ENCODE assay signal across 10 cellular contexts in genomic region chr11:46236918-46237247, GRCh38. TPM values are rescaled to one million over a fixed set of nuclear protein-coding genes. Genes with fewer than 3 reads are reported as not detected.
DNase-seq lines count a peak whose midpoint lies in the region; ATAC-seq and TF ChIP-seq lines count a peak whose summit lies in the region.
"Had no signal": no experiment of that assay in that cellular context is flagged by ENCODE, and none has a peak within 500 bp of the region (broad histone marks: within the 10 kb centered on the region; RNA-seq: fewer than 3 reads in every experiment).

No MANE protein-coding gene starts in this region.

- no peak for DNase-seq in SK-N-SH
- DNase-seq in WTC11 (ENCODE audit: low spot score) = no peak
- DNase-seq in fibroblast of villous mesenchyme (ENCODE audit: low read depth) = no peak
- DNase-seq in KBM-7 = no peak
- no peak for DNase-seq in RKO (ENCODE audit: low spot score)

- peaks cover 53% of the 10 kb centered on the region for H3K27me3 Mint-ChIP-seq in WTC11 (ENCODE audit: low read depth)

- TF ChIP-seq EP300 in SK-N-SH (IDR thresholded peaks at IDR 0.05; ENCODE audit: borderline replicate concordance in 1 of 2, low read depth in 1 of 2, low read length in 1 of 2) = no peak

- in situ Hi-C loops in KBM-7 (cut with MboI; ENCODE audit: low pct_unique_long_range_greater_than_20kb, low sequenced_read_pairs) = no loop called here

- ATAC-seq in SK-N-SH treated with all-trans-retinoic acid at 6 μM for 48 hours (no peak; the same call in 2 of the 3 replicates), WTC11 (no peak), GM19351 (IDR thresholded peaks at IDR 0.05; ENCODE audit: unreplicated experiment) (no peak)

- H3K4me1 ChIP-seq in SK-N-SH (ENCODE audit: control insufficient read depth in 1 of 2, insufficient read depth in 2 of 2, low read depth in 1 of 2, low read length in 1 of 2) (peaks cover 13 to 25% of the 10 kb centered on the region in 2 experiments; a peak in 2 of 4 replicates), skeletal muscle satellite cell (ENCODE audit: control insufficient read depth, insufficient read depth, low read length) (peaks cover 35% of the 10 kb centered on the region)

- TF ChIP-seq CTCF in SK-N-SH (IDR thresholded peaks at IDR 0.05) (no peak), WTC11 (IDR thresholded peaks at IDR 0.05) (no peak), fibroblast of villous mesenchyme (IDR thresholded peaks at IDR 0.05; ENCODE audit: insufficient read depth, low read depth, low read length) (no peak)

- POLR2A ChIA-PET in SK-N-SH (lab: Yijun Ruan, JAX) = no interaction called here
- POLR2A ChIA-PET in WTC11 (lab: Charles Lee) = interaction anchor here (4.3 kb wide), 1 partner anchor 59 kb away, joined by 43 read pairs; no protein-coding TSS in a partner anchor

- peak overlapping the region in 1 of 2 experiments; percentile 81; a peak in 2 of 4 replicates for H3K27ac ChIP-seq in SK-N-SH (ENCODE audit: low read depth in 2 of 2, low read length in 1 of 2)
- H3K27ac ChIP-seq: 22Rv1 had no signal

- no peaks in the 10 kb centered on the region for H4K20me1 ChIP-seq in SK-N-SH (ENCODE audit: insufficient read depth)

- 42% methylated on average over 5 of the region's 5 CpGs for WGBS in SK-N-SH (ENCODE audit: low lambda C conversion rate)

- H3K9me2 ChIP-seq in SK-N-SH = no peaks in the 10 kb centered on the region

- H3K79me2 ChIP-seq in SK-N-SH (ENCODE audit: insufficient read depth) = no peaks in the 10 kb centered on the region; the same call in 1 of the 2 replicates

- peaks cover 14% of the 10 kb centered on the region for H3K9me3 Mint-ChIP-seq in WTC11

- no peaks in the 10 kb centered on the region for H3K36me3 ChIP-seq in SK-N-SH (replicated peaks in 1 of 2; ENCODE audit: control insufficient read depth in 1 of 2, insufficient read depth in 2 of 2, low read length in 1 of 2)
- no peaks in the 10 kb centered on the region for H3K36me3 ChIP-seq in skeletal muscle satellite cell (ENCODE audit: insufficient read depth, low read length)

- H3K4me3 ChIP-seq in SK-N-SH (ENCODE audit: low read depth in 2 of 2, low read length in 1 of 2) (no peak overlapping the region), fibroblast of villous mesenchyme (ENCODE audit: low read depth, low read length) (peak overlapping the region; percentile 52), skeletal muscle satellite cell (ENCODE audit: low read length) (peak overlapping the region; percentile 73)

- H2AFZ ChIP-seq in SK-N-SH (ENCODE audit: low read depth) = peak overlapping the region; percentile 77

- peaks cover 8% of the 10 kb centered on the region for H3K36me3 Mint-ChIP-seq in WTC11

- peaks cover 17% of the 10 kb centered on the region for H3F3A ChIP-seq in SK-N-SH (replicated peaks; ENCODE audit: insufficient read depth)

- H3K9ac ChIP-seq in SK-N-SH (no peak overlapping the region; the same call in 1 of the 2 replicates), skeletal muscle satellite cell (ENCODE audit: low read depth, low read length) (peak overlapping the region; percentile 10)

- CTCF ChIA-PET in SK-N-SH (lab: Yijun Ruan, JAX) = interaction anchor here (1.1 to 13.2 kb wide), 2 partner anchors 74 to 146 kb away, joined by 3 to 459 read pairs; no protein-coding TSS in a partner anchor
- CTCF ChIA-PET in WTC11 (lab: Charles Lee) = interaction anchor here (0.6 to 5.7 kb wide), 10 partner anchors 41 to 373 kb away, joined by 3 to 119 read pairs (median 28); partner anchors contain the start of genes CHRM4, CREB3L1 and DGKZ

- H3K9me3 ChIP-seq in SK-N-SH (no peaks in the 10 kb centered on the region), skeletal muscle satellite cell (replicated peaks; ENCODE audit: low read length) (no peaks in the 10 kb centered on the region)

- H3K4me1 Mint-ChIP-seq in WTC11 = peaks cover 34% of the 10 kb centered on the region

- peak overlapping the region; percentile 78 for H3K4me3 Mint-ChIP-seq in WTC11

- no peak for TF ChIP-seq RAD21 in SK-N-SH (IDR thresholded peaks at IDR 0.05; ENCODE audit: low read length)

- H3K4me2 ChIP-seq in SK-N-SH (peak overlapping the region; percentile 88), skeletal muscle satellite cell (ENCODE audit: low read length) (peak overlapping the region; percentile 88)

- H3K27me3 ChIP-seq in SK-N-SH (ENCODE audit: insufficient read depth) (no peaks in the 10 kb centered on the region), skeletal muscle satellite cell (ENCODE audit: control insufficient read depth, insufficient read depth, low read length) (peaks cover 2% of the 10 kb centered on the region)

- H3K27ac Mint-ChIP-seq in WTC11 = no peak overlapping the region

TF ChIP-seq in SK-N-SH, 30 proteins besides CTCF, POLR2A, EP300 and RAD21:
- TF ChIP-seq ELF1 (IDR thresholded peaks at IDR 0.05) = no peak
- no peak for TF ChIP-seq FOSL2 (IDR thresholded peaks at IDR 0.05; ENCODE audit: borderline replicate concordance, low read depth)
- no peak for TF ChIP-seq RCOR1 (IDR thresholded peaks at IDR 0.05; ENCODE audit: low read length)
- TF ChIP-seq PBX3 (IDR thresholded peaks at IDR 0.05) = no peak
- no peak for TF ChIP-seq FOXJ3 (CRISPR knock-in tag; IDR thresholded peaks at IDR 0.05)
TF ChIP-seq in SK-N-SH: peak in this region for 0.

TF ChIP-seq in SK-N-SH treated with all-trans-retinoic acid at 6 μM for 48 hours, 23 proteins besides CTCF, POLR2A, EP300 and RAD21 (continues in another document):
- TF ChIP-seq ISL1 (CRISPR knock-in tag; IDR thresholded peaks at IDR 0.05) (no peak), OSR1 (CRISPR knock-in tag; IDR thresholded peaks at IDR 0.05) (no peak), ZNF8 (CRISPR knock-in tag; IDR thresholded peaks at IDR 0.05) (no peak), ESRRG (CRISPR knock-in tag; IDR thresholded peaks at IDR 0.05) (no peak), ZNF565 (CRISPR knock-in tag; conservative IDR thresholded peaks at IDR 0.05; ENCODE audit: low read depth) (no peak), ARNTL (CRISPR knock-in tag; IDR thresholded peaks at IDR 0.05; ENCODE audit: borderline replicate concordance, low read depth) (no peak), TOX (CRISPR knock-in tag; IDR thresholded peaks at IDR 0.05; ENCODE audit: borderline replicate concordance) (no peak)

TF ChIP-seq in WTC11, 78 proteins besides CTCF, POLR2A, EP300 and RAD21 (continues in another document):
- TF ChIP-seq, protein P1, sequence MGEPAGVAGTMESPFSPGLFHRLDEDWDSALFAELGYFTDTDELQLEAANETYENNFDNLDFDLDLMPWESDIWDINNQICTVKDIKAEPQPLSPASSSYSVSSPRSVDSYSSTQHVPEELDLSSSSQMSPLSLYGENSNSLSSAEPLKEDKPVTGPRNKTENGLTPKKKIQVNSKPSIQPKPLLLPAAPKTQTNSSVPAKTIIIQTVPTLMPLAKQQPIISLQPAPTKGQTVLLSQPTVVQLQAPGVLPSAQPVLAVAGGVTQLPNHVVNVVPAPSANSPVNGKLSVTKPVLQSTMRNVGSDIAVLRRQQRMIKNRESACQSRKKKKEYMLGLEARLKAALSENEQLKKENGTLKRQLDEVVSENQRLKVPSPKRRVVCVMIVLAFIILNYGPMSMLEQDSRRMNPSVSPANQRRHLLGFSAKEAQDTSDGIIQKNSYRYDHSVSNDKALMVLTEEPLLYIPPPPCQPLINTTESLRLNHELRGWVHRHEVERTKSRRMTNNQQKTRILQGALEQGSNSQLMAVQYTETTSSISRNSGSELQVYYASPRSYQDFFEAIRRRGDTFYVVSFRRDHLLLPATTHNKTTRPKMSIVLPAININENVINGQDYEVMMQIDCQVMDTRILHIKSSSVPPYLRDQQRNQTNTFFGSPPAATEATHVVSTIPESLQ (CRISPR knock-in tag; IDR thresholded peaks at IDR 0.05) = no peak
- TF ChIP-seq HMGXB4 (CRISPR knock-in tag; IDR thresholded peaks at IDR 0.05) (no peak), NFATC4 (CRISPR knock-in tag; IDR thresholded peaks at IDR 0.05) (no peak), IRF2 (CRISPR knock-in tag; IDR thresholded peaks at IDR 0.05; ENCODE audit: borderline replicate concordance, low read depth) (no peak), TP53 (CRISPR knock-in tag; IDR thresholded peaks at IDR 0.05) (no peak), MXD4 (CRISPR knock-in tag; IDR thresholded peaks at IDR 0.05; ENCODE audit: borderline replicate concordance) (no peak), FOXK1 (CRISPR knock-in tag; IDR thresholded peaks at IDR 0.05) (no peak)

RNA-seq across cellular contexts. Expression of gene CREB3L1, which starts 40.6 kb away (rescaled TPM):
- polyA plus RNA-seq in SK-N-SH (2012; rRNA removed) = 5.6 and 14.0 TPM in 2 replicates
- 9.9 and 13.3 TPM in 2 replicates for polyA plus RNA-seq in SK-N-SH (2012; cell fraction: cytosol; rRNA removed)
- polyA plus RNA-seq in SK-N-SH (2012; cell fraction: nucleus; rRNA removed) = 14.7 and 17.4 TPM in 2 replicates
- total RNA-seq in WTC11 (2021) (10.9 to 12.6 TPM (median 11.4 TPM) in 3 replicates), fibroblast of villous mesenchyme (40.6 and 66.7 TPM in 2 replicates)
- 10.4 and 18.6 TPM in 2 replicates for total RNA-seq in skeletal muscle satellite cell (2012; rRNA removed)
- total RNA-seq: HepG2 had no signal
- polyA plus RNA-seq: HepG2 had no signal

Comparison
In these comparisons a context has a peak if more than half of its experiments do, and no peak if none do; other contexts are left out.
1. H3K4me3 ChIP-seq: peak in fibroblast of villous mesenchyme (single experiment) and skeletal muscle satellite cell (single experiment); none in SK-N-SH (0 of 2).